1 cellular context compared by ENCODE assay signal in genomic region chrX:14027511-14028019, GRCh38.
TF ChIP-seq lines count a peak whose summit lies in the region.

No MANE protein-coding gene starts in this region.

TF ChIP-seq in WTC11, 78 proteins besides CTCF, POLR2A, EP300 and RAD21 (continued from another document):
- no peak for TF ChIP-seq ZNF512 (CRISPR knock-in tag; IDR thresholded peaks at IDR 0.05; ENCODE audit: borderline replicate concordance)
- no peak for TF ChIP-seq ZNF423 (CRISPR knock-in tag; IDR thresholded peaks at IDR 0.05)
- no peak for TF ChIP-seq AFF4 (CRISPR knock-in tag; IDR thresholded peaks at IDR 0.05; ENCODE audit: borderline replicate concordance)
- no peak for TF ChIP-seq PRRX2 (CRISPR knock-in tag; IDR thresholded peaks at IDR 0.05)
- TF ChIP-seq GABPB1 (CRISPR knock-in tag; IDR thresholded peaks at IDR 0.05), result no peak
- TF ChIP-seq STAT6 (CRISPR knock-in tag; conservative IDR thresholded peaks at IDR 0.05; ENCODE audit: low read depth), result no peak
- no peak for TF ChIP-seq NFATC4 (CRISPR knock-in tag; IDR thresholded peaks at IDR 0.05)
- no peak for TF ChIP-seq ELF4 (CRISPR knock-in tag; IDR thresholded peaks at IDR 0.05; ENCODE audit: low read depth)
- TF ChIP-seq E2F1 (CRISPR knock-in tag; IDR thresholded peaks at IDR 0.05), result no peak
- no peak for TF ChIP-seq JAZF1 (CRISPR knock-in tag; IDR thresholded peaks at IDR 0.05)
